In genomic region chr2:119820275-119820674, GRCh38 we compare ENCODE assay signal across 12 cellular contexts.
A peak's percentile ranks its signal among the peaks of the same experiment; 100 is the strongest.
DNase-seq lines count a peak whose midpoint lies in the region; ATAC-seq and TF ChIP-seq lines count a peak whose summit lies in the region.
"Had no signal": no experiment of that assay in that cellular context is flagged by ENCODE, and none has a peak within 500 bp of the region (broad histone marks: within the 10 kb centered on the region; RNA-seq: fewer than 3 reads in every experiment).

No MANE protein-coding gene starts in this region.

- peak; percentile 17 for DNase-seq in NCI-H1105 treated with DMSO at 0.1 percent for 48 hours (lab: John Stamatoyannopoulos, UW)
- no peak for DNase-seq in NCI-H1105 (lab: John Stamatoyannopoulos, UW)
- peak; percentile 12 for DNase-seq in NCI-H460 (ENCODE audit: extremely low read depth, low read depth)
- peak; percentile 97 for DNase-seq in dermis blood vessel endothelial cell
- DNase-seq in osteoblast (ENCODE audit: insufficient read length, low spot score, missing footprints): no peak
- no peak for DNase-seq in nephron progenitor cell
- no peak for DNase-seq in amniotic stem cell (lab: John Stamatoyannopoulos, UW)
- DNase-seq: stimulated activated CD4-positive, alpha-beta T cell treated with anti-CD3 and anti-CD28 coated beads, Interleukin-4, amount 100 ng/mL, for 1 hour had no signal

- peaks cover 26% of the 10 kb centered on the region for H3K4me1 Mint-ChIP-seq in stimulated activated memory B cell treated with anti-CD40 and anti-IgM and Interleukin-4, amounts not matched to agents 10 μg/mL and 1 μg/mL and 100 μg/mL, for 72 hours
- no peaks in the 10 kb centered on the region for H3K4me1 Mint-ChIP-seq in nephron progenitor cell

- TF ChIP-seq CTCF in osteoblast (IDR thresholded peaks at IDR 0.05; ENCODE audit: extremely low read depth, low read depth, low read length) (no peak), nephron progenitor cell (IDR thresholded peaks at IDR 0.05) (no peak)

- no peak for ATAC-seq in stimulated activated memory B cell treated with anti-CD40 and anti-IgM and Interleukin-4, amounts not matched to agents 10 μg/mL and 1 μg/mL and 100 μg/mL, for 72 hours

- peaks cover 2% of the 10 kb centered on the region for H3K79me2 ChIP-seq in osteoblast (ENCODE audit: insufficient read depth, low read length)

- H3K4me3 ChIP-seq in osteoblast (ENCODE audit: insufficient read depth, low read length): no peak overlapping the region
- H3K4me3 ChIP-seq: tibial nerve had no signal

- H3K27me3 Mint-ChIP-seq in stimulated activated memory B cell treated with anti-CD40 and anti-IgM and Interleukin-4, amounts not matched to agents 10 μg/mL and 1 μg/mL and 100 μg/mL, for 72 hours: no peaks in the 10 kb centered on the region
- H3K27me3 Mint-ChIP-seq in nephron progenitor cell (ENCODE audit: low read depth, poor library complexity): no peaks in the 10 kb centered on the region

- no peaks in the 10 kb centered on the region for H3K27me3 ChIP-seq in osteoblast (ENCODE audit: insufficient read depth, low read length)
- H3K27me3 ChIP-seq: tibial nerve had no signal

- H3K36me3 ChIP-seq in osteoblast (ENCODE audit: insufficient read depth, low read length): no peaks in the 10 kb centered on the region

- peaks cover 10% of the 10 kb centered on the region for H3K4me1 ChIP-seq in osteoblast (ENCODE audit: insufficient read depth, low read length)
- H3K4me1 ChIP-seq: tibial nerve had no signal

- H3K36me3 Mint-ChIP-seq in stimulated activated memory B cell treated with anti-CD40 and anti-IgM and Interleukin-4, amounts not matched to agents 10 μg/mL and 1 μg/mL and 100 μg/mL, for 72 hours: peaks cover 32% of the 10 kb centered on the region
- peaks cover 79% of the 10 kb centered on the region for H3K36me3 Mint-ChIP-seq in nephron progenitor cell (ENCODE audit: low read depth)

- no peak overlapping the region for H3K4me3 Mint-ChIP-seq in stimulated activated memory B cell treated with anti-CD40 and anti-IgM and Interleukin-4, amounts not matched to agents 10 μg/mL and 1 μg/mL and 100 μg/mL, for 72 hours
- no peak overlapping the region for H3K4me3 Mint-ChIP-seq in nephron progenitor cell

- no peaks in the 10 kb centered on the region for H3K9me3 ChIP-seq in osteoblast (ENCODE audit: low read depth, low read length)

- H3K4me2 ChIP-seq in osteoblast (ENCODE audit: insufficient read depth, low read length): peak overlapping the region; percentile 44

- H2AFZ ChIP-seq in osteoblast (ENCODE audit: low read length): no peak overlapping the region

- peaks cover 10% of the 10 kb centered on the region for H3K9me3 Mint-ChIP-seq in stimulated activated memory B cell treated with anti-CD40 and anti-IgM and Interleukin-4, amounts not matched to agents 10 μg/mL and 1 μg/mL and 100 μg/mL, for 72 hours
- peaks cover 42% of the 10 kb centered on the region for H3K9me3 Mint-ChIP-seq in nephron progenitor cell

- H3K27ac Mint-ChIP-seq in stimulated activated memory B cell treated with anti-CD40 and anti-IgM and Interleukin-4, amounts not matched to agents 10 μg/mL and 1 μg/mL and 100 μg/mL, for 72 hours: no peak overlapping the region
- no peak overlapping the region for H3K27ac Mint-ChIP-seq in nephron progenitor cell
- H3K27ac Mint-ChIP-seq: activated T-helper 2 cell treated with anti-CD3 and anti-CD28 coated beads, Interferon-gamma antibody, Interleukin-2, Interleukin-4, amounts not matched to agents 10 μg/mL and 5 μg/mL and 100 μg/mL, durations not matched to agents 14 hours and 24 hours and 36 hours had no signal

- H3K27ac ChIP-seq in osteoblast (ENCODE audit: low read depth, low read length): peak overlapping the region; percentile 40
- H3K27ac ChIP-seq: 22Rv1, tibial nerve had no signal

- no peaks in the 10 kb centered on the region for H4K20me1 ChIP-seq in osteoblast (ENCODE audit: insufficient read depth, low read length)

Comparison
In these comparisons a context has a peak if more than half of its experiments do, and no peak if none do; other contexts are left out.
1. DNase-seq: peak in NCI-H1105 treated with DMSO at 0.1 percent for 48 hours (single experiment), NCI-H460 (single experiment) and dermis blood vessel endothelial cell (single experiment); none in NCI-H1105 (single experiment), osteoblast (single experiment), nephron progenitor cell (single experiment) and amniotic stem cell (single experiment).